In genomic region chr20:19789446-19789845, GRCh38 we compare ENCODE assay signal across 31 cellular contexts. TPM values are rescaled to one million over a fixed set of nuclear protein-coding genes. Genes with fewer than 3 reads are reported as not detected.
DNase-seq lines count a peak whose midpoint lies in the region; ATAC-seq, FAIRE-seq and TF ChIP-seq lines count a peak whose summit lies in the region.
"Had no signal": no experiment of that assay in that cellular context is flagged by ENCODE, and none has a peak within 500 bp of the region (broad histone marks: within the 10 kb centered on the region; RNA-seq: fewer than 3 reads in every experiment).

No MANE protein-coding gene starts in this region.

- no peak overlapping the region for H3K23ac ChIP-seq in H1 (ENCODE audit: insufficient read length)

- no peak overlapping the region for H3K27ac ChIP-seq in A673 (ENCODE audit: low read depth, low read length, poor library complexity, severe bottlenecking)
- H3K27ac ChIP-seq in H1 (ENCODE audit: low read depth, low read length): no peak overlapping the region
- no peak overlapping the region for H3K27ac ChIP-seq in right atrium auricular region
- H3K27ac ChIP-seq in body of pancreas: no peak overlapping the region
- H3K27ac ChIP-seq: BLaER1, lower lobe of right lung, SK-N-MC, suprapubic skin, upper lobe of right lung had no signal

- no peak for ATAC-seq in activated T-helper 17 cell treated with anti-CD3 and anti-CD28 coated beads, Interleukin-2, amount 50 U/mL, for 72 hours (replicated peaks)
- no peak for ATAC-seq in body of pancreas
- ATAC-seq: activated CD8-positive, alpha-beta memory T cell treated with anti-CD3 and anti-CD28 coated beads, Interleukin-2, amount 10 ng/mL, durations not matched to agents 7 days and 5 days; activated naive CD8-positive, alpha-beta T cell treated with anti-CD3 and anti-CD28 coated beads, Interleukin-2, amount 50 U/mL, for 24 hours; activated T-cell treated with anti-CD3 and anti-CD28 coated beads, Interleukin-2, amount 50 U/mL, for 4 hours; lower lobe of right lung; upper lobe of right lung had no signal

- H3K27me3 Mint-ChIP-seq in activated T-helper 17 cell treated with anti-CD3 and anti-CD28 coated beads, Interleukin-2, amount 50 U/mL, for 72 hours: peaks cover 15% of the 10 kb centered on the region
- H3K27me3 Mint-ChIP-seq: central memory CD8-positive, alpha-beta T cell had no signal

- H3K4ac ChIP-seq in H1 (replicated peaks; ENCODE audit: insufficient read length, low read depth, low read length): no peak overlapping the region

- H2BK20ac ChIP-seq in H1 (ENCODE audit: low read length): no peak overlapping the region

- H3K9ac ChIP-seq in H1 (replicated peaks in 1 of 4; ENCODE audit: extremely low read depth in 1 of 4, low read depth in 3 of 4, low read length in 3 of 4): no peak overlapping the region
- H3K9ac ChIP-seq: BLaER1 had no signal

- H3K27ac Mint-ChIP-seq in activated T-helper 17 cell treated with anti-CD3 and anti-CD28 coated beads, Interleukin-2, amount 50 U/mL, for 72 hours: no peak overlapping the region
- H3K27ac Mint-ChIP-seq: activated CD8-positive, alpha-beta memory T cell treated with anti-CD3 and anti-CD28 coated beads, Interleukin-2, amount 10 ng/mL, durations not matched to agents 7 days and 5 days; activated naive CD8-positive, alpha-beta T cell treated with anti-CD3 and anti-CD28 coated beads, Interleukin-2, amount 50 U/mL, for 24 hours; nephron had no signal

- no peaks in the 10 kb centered on the region for H3K27me3 ChIP-seq in A673 (replicated peaks; ENCODE audit: insufficient read depth, low read depth, low read length, poor library complexity)
- H3K27me3 ChIP-seq in H1 (replicated peaks in 1 of 4; ENCODE audit: control insufficient read depth in 3 of 4, extremely low read depth in 1 of 4, insufficient read depth in 3 of 4, low read length in 3 of 4): no peaks in the 10 kb centered on the region
- H3K27me3 ChIP-seq in right atrium auricular region: no peaks in the 10 kb centered on the region
- no peaks in the 10 kb centered on the region for H3K27me3 ChIP-seq in body of pancreas
- H3K27me3 ChIP-seq: BLaER1, suprapubic skin, upper lobe of right lung had no signal

- TF ChIP-seq CTCF in A673 (conservative IDR thresholded peaks at IDR 0.05; ENCODE audit: low read depth, low read length) (no peak), H1 (IDR thresholded peaks at IDR 0.05; ENCODE audit: control extremely low read depth in 1 of 3, insufficient read depth in 1 of 3, low read depth in 1 of 3, low read length in 3 of 3) (peak in 2 of 3 experiments; percentile 36 to 44; a peak in 2 of 4 replicates), right atrium auricular region (IDR thresholded peaks at IDR 0.05) (no peak), body of pancreas (IDR thresholded peaks at IDR 0.05) (no peak)

- H3K4me2 ChIP-seq in H1 (ENCODE audit: insufficient read depth in 1 of 2, low read depth in 2 of 2, low read length in 2 of 2): no peak overlapping the region
- H3K4me2 ChIP-seq: BLaER1 had no signal

- H3K36me3 ChIP-seq in A673 (ENCODE audit: insufficient read depth, low read length, poor library complexity, severe bottlenecking) (no peaks in the 10 kb centered on the region), H1 (ENCODE audit: control insufficient read depth in 2 of 4, insufficient read depth in 4 of 4, low read length in 3 of 4) (no peaks in the 10 kb centered on the region), right atrium auricular region (no peaks in the 10 kb centered on the region), body of pancreas (replicated peaks in 1 of 2; ENCODE audit: insufficient read depth in 1 of 2, low read depth in 2 of 2) (no peaks in the 10 kb centered on the region)
- H3K36me3 ChIP-seq: BLaER1, lower lobe of right lung, suprapubic skin, upper lobe of right lung had no signal

- H3K9me3 Mint-ChIP-seq in activated T-helper 17 cell treated with anti-CD3 and anti-CD28 coated beads, Interleukin-2, amount 50 U/mL, for 72 hours: no peaks in the 10 kb centered on the region
- H3K9me3 Mint-ChIP-seq: activated naive CD8-positive, alpha-beta T cell treated with anti-CD3 and anti-CD28 coated beads, Interleukin-2, amount 50 U/mL, for 24 hours; activated T-cell treated with anti-CD3 and anti-CD28 coated beads, Interleukin-2, amount 50 U/mL, for 4 hours had no signal

- no peak overlapping the region for H4K8ac ChIP-seq in H1 (ENCODE audit: extremely low read depth, insufficient read depth, low read length)

- H3K36me3 Mint-ChIP-seq in activated T-helper 17 cell treated with anti-CD3 and anti-CD28 coated beads, Interleukin-2, amount 50 U/mL, for 72 hours (ENCODE audit: low read depth): no peaks in the 10 kb centered on the region
- H3K36me3 Mint-ChIP-seq: activated CD8-positive, alpha-beta memory T cell treated with anti-CD3 and anti-CD28 coated beads, Interleukin-2, amount 10 ng/mL, durations not matched to agents 7 days and 5 days; IgD-negative memory B cell had no signal

- FAIRE-seq in H1 (lab: Jason Lieb, UNC): no peak
- FAIRE-seq: frontal cortex, small intestine had no signal

- WGBS in H1 (ENCODE audit: extremely low coverage in 1 of 2, insufficient coverage in 1 of 2, insufficient read length in 1 of 2, insufficient replicate concordance in 2 of 2, low coverage in 1 of 2, low lambda C conversion rate in 2 of 2, missing lambda C conversion rate in 1 of 2), 2 experiments: 59% methylated on average over 2 of the region's 2 CpGs; no CpG with 5 or more reads in 1 of the 2 experiments
- WGBS in body of pancreas, 2 donors: 56 to 57% methylated on average over 2 of the region's 2 CpGs

- H4K5ac ChIP-seq in H1 (ENCODE audit: insufficient read length, low read depth, low read length): no peak overlapping the region

- H3K4me1 ChIP-seq in A673 (ENCODE audit: insufficient read depth, low read length, poor library complexity, severe bottlenecking) (peaks cover 26% of the 10 kb centered on the region), H1 (replicated peaks in 1 of 4; ENCODE audit: control insufficient read depth in 3 of 4, insufficient read depth in 4 of 4, low read length in 3 of 4) (peaks cover 0 to 5% (median 2%) of the 10 kb centered on the region in 4 experiments; a peak in 5 of 7 replicates), right atrium auricular region (peaks cover 0 to 39% of the 10 kb centered on the region in 2 donors), body of pancreas (peaks cover 16% of the 10 kb centered on the region)

- H3K4me3 ChIP-seq in A673 (ENCODE audit: low read depth, low read length, poor library complexity, severe bottlenecking) (no peak overlapping the region), H1 (ENCODE audit: extremely low read depth in 1 of 4, insufficient read depth in 2 of 4, low read depth in 3 of 4, low read length in 4 of 4) (no peak overlapping the region), right atrium auricular region (no peak overlapping the region), body of pancreas (no peak overlapping the region)
- H3K4me3 ChIP-seq: BLaER1, lower lobe of right lung, SK-N-MC, suprapubic skin, upper lobe of right lung had no signal

- H4K20me1 ChIP-seq in H1 (replicated peaks in 1 of 2; ENCODE audit: control insufficient read depth in 1 of 2, insufficient read depth in 2 of 2, low read length in 2 of 2): no peaks in the 10 kb centered on the region
- H4K20me1 ChIP-seq: BLaER1 had no signal

- no peaks in the 10 kb centered on the region for H3K79me2 ChIP-seq in H1 (ENCODE audit: control insufficient read depth in 1 of 2, insufficient read depth in 2 of 2, low read length in 2 of 2)

- POLR2A ChIA-PET in A673 (lab: Charles Lee; ENCODE audit: low non-redundant PET): no interaction called here
- POLR2A ChIA-PET in H1 (lab: Charles Lee; ENCODE audit: partially characterized antibody): no interaction called here

- H3K4me3 Mint-ChIP-seq in activated T-helper 17 cell treated with anti-CD3 and anti-CD28 coated beads, Interleukin-2, amount 50 U/mL, for 72 hours: no peak overlapping the region
- H3K4me3 Mint-ChIP-seq: activated CD8-positive, alpha-beta memory T cell treated with anti-CD3 and anti-CD28 coated beads, Interleukin-2, amount 10 ng/mL, durations not matched to agents 7 days and 5 days; activated naive CD8-positive, alpha-beta T cell treated with anti-CD3 and anti-CD28 coated beads, Interleukin-2, amount 50 U/mL, for 24 hours; activated T-cell treated with anti-CD3 and anti-CD28 coated beads, Interleukin-2, amount 50 U/mL, for 4 hours; central memory CD8-positive, alpha-beta T cell; nephron had no signal

- DNase-seq in A673 (ENCODE audit: low spot score): peak; percentile 42
- peak; percentile 36 for DNase-seq in ELR (ENCODE audit: low read depth)
- DNase-seq in NCI-H69 (lab: John Stamatoyannopoulos, UW): peak; percentile 31
- DNase-seq in H1 (ENCODE audit: low read depth in 1 of 2, low spot score in 2 of 2): no peak
- no peak for DNase-seq in right atrium auricular region (ENCODE audit: low spot score)
- no peak for DNase-seq in stimulated activated CD4-positive, alpha-beta T cell treated with anti-CD3 and anti-CD28 coated beads, Interleukin-1b, Interleukin-23, amount 100 ng/mL, for 48 hours
- no peak for DNase-seq in body of pancreas
- DNase-seq: activated CD4-positive, CD25-positive, alpha-beta regulatory T cell; activated CD8-positive, alpha-beta memory T cell treated with anti-CD3 and anti-CD28 coated beads, Interleukin-2, amount 10 ng/mL, durations not matched to agents 7 days and 5 days; activated naive CD8-positive, alpha-beta T cell treated with anti-CD3 and anti-CD28 coated beads, Interleukin-2, amount 50 U/mL, for 24 hours; activated T-cell treated with anti-CD3 and anti-CD28 coated beads, Interleukin-2, amount 50 U/mL, for 4 hours; DMS153; GDM1; HCEC 1CT; lower lobe of right lung; NCI-H1105 treated with DMSO at 0.1 percent for 48 hours; NCI-H2029; NCI-H345; NCI-H748 treated with DMSO at 0.1 percent for 48 hours; small intestine; stimulated activated naive CD4-positive, alpha-beta T cell treated with Interleukin-2 at 50 U/mL for 16 hours; upper lobe of right lung had no signal

- H2BK15ac ChIP-seq in H1 (ENCODE audit: low read length): no peak overlapping the region

- H3K23me2 ChIP-seq in H1 (ENCODE audit: low read depth, low read length): no peaks in the 10 kb centered on the region

- no peak overlapping the region for H3K18ac ChIP-seq in H1 (ENCODE audit: extremely low read depth, low read length)

- no peak overlapping the region for H4K91ac ChIP-seq in H1 (replicated peaks; ENCODE audit: insufficient read length, low read length)

- H3K56ac ChIP-seq in H1 (replicated peaks; ENCODE audit: insufficient read length, low read depth, low read length): no peak overlapping the region

- TF ChIP-seq RAD21 in H1 (IDR thresholded peaks at IDR 0.05 in 1 of 2, conservative IDR thresholded peaks at IDR 0.05 in 1 of 2; ENCODE audit: low read depth in 2 of 2, low read length in 2 of 2): peak; percentile 51 to 62

- BruUV-seq in A673 (replicated peaks; lab: Mats Ljungman, UMichigan): no TSS peak

- no peak overlapping the region for H2BK120ac ChIP-seq in H1 (replicated peaks; ENCODE audit: low read depth, low read length)

- TF ChIP-seq EP300 in H1 (IDR thresholded peaks at IDR 0.05; ENCODE audit: borderline replicate concordance in 1 of 2, low read depth in 2 of 2, low read length in 2 of 2): no peak

- no peaks in the 10 kb centered on the region for H3K4me1 Mint-ChIP-seq in activated T-helper 17 cell treated with anti-CD3 and anti-CD28 coated beads, Interleukin-2, amount 50 U/mL, for 72 hours
- H3K4me1 Mint-ChIP-seq: activated CD8-positive, alpha-beta memory T cell treated with anti-CD3 and anti-CD28 coated beads, Interleukin-2, amount 10 ng/mL, durations not matched to agents 7 days and 5 days; activated naive CD8-positive, alpha-beta T cell treated with anti-CD3 and anti-CD28 coated beads, Interleukin-2, amount 50 U/mL, for 24 hours; central memory CD8-positive, alpha-beta T cell had no signal

- TF ChIP-seq POLR2A in H1 (IDR thresholded peaks at IDR 0.05; ENCODE audit: control extremely low read depth in 1 of 2, low read depth in 2 of 2, low read length in 2 of 2) (no peak), body of pancreas (IDR thresholded peaks at IDR 0.05) (no peak)

- CTCF ChIA-PET in A673 (lab: Charles Lee) (interaction anchor here (0.6 kb wide), 1 partner anchor 8 kb away, joined by 3 read pairs; no protein-coding TSS in a partner anchor), H1 (lab: Charles Lee; ENCODE audit: partially characterized antibody) (interaction anchor here (0.6 to 3.1 kb wide), 16 partner anchors 10 to 948 kb away, joined by 3 to 15 read pairs (median 3); no protein-coding TSS in a partner anchor)

- 0 out of 2 replicates have a peak overlapping the region, but pooled peaks have one; percentile 42 for H2AFZ ChIP-seq in H1 (ENCODE audit: low read length)

- H3K9me3 ChIP-seq in A673 (ENCODE audit: low read depth, low read length, poor library complexity, severe bottlenecking) (peaks cover 4% of the 10 kb centered on the region), H1 (ENCODE audit: insufficient read depth in 2 of 2, low read depth in 1 of 2, low read length in 1 of 2) (no peaks in the 10 kb centered on the region; a peak in 1 of 4 replicates), right atrium auricular region (peaks cover 0 to 13% of the 10 kb centered on the region in 2 donors), body of pancreas (no peaks in the 10 kb centered on the region)
- H3K9me3 ChIP-seq: lower lobe of right lung, suprapubic skin, upper lobe of right lung had no signal

- no peak overlapping the region for H2AK5ac ChIP-seq in H1 (ENCODE audit: low read depth, low read length)

- intact Hi-C loops in A673 (cut with micrococcal nuclease; ENCODE audit: unreplicated experiment) (loop anchor here (10.0 kb wide), 1 partner anchor 95 kb away; no protein-coding TSS in a partner anchor), body of pancreas (cut with DNase I) (loop anchor here (5.0 kb wide), 1 partner anchor 203 kb away; no protein-coding TSS in a partner anchor)

- H2BK5ac ChIP-seq in H1 (ENCODE audit: low read depth, low read length): no peak overlapping the region

- no peak overlapping the region for H3K14ac ChIP-seq in H1 (ENCODE audit: insufficient read length)

- H2BK12ac ChIP-seq in H1 (ENCODE audit: low read depth, low read length): no peak overlapping the region

- no peaks in the 10 kb centered on the region for H3K79me1 ChIP-seq in H1 (ENCODE audit: low read depth, low read length)

RNA-seq across cellular contexts. Expression of gene RIN2, which starts 31.4 kb away (rescaled TPM):
- total RNA-seq in A673 (2021) (14.6 and 18.5 TPM in 2 replicates), right atrium auricular region (10 to 100 TPM; 33.1 to 56.6 TPM), body of pancreas (10 to 100 TPM; 20.4 to 34.0 TPM)
- 0.90 and 1.3 TPM in 2 replicates for total RNA-seq in H1 (2021; fragmentation: NEBNext Ultra II Directional; extraction: Animal tissue kit (Norgen Biotek cat#: 25700))
- polyA plus RNA-seq in H1 (2011; rRNA removed): 0.20 and 0.24 TPM in 2 replicates
- polyA plus RNA-seq in H1 (2011; cell fraction: cytosol; rRNA removed): 0.54 TPM
- polyA plus RNA-seq in H1 (2011; cell fraction: nucleus; rRNA removed): 0.68 TPM
- 0.37 to 1.2 TPM (median 0.51 TPM) in 4 replicates for polyA plus RNA-seq in H1 (2012, experiment 1 of 2)
- 0.17 TPM for polyA plus RNA-seq in H1 (2012, experiment 2 of 2)
- polyA plus RNA-seq in H1 (2013, experiment 1 of 2): 0.71 TPM
- polyA plus RNA-seq in H1 (2013, experiment 2 of 2): 0.74 TPM
- polyA minus RNA-seq in H1 (2011; rRNA and poly(A)+ RNA removed): 0.78 and 2.4 TPM in 2 replicates
- polyA minus RNA-seq in H1 (2011; cell fraction: cytosol; rRNA and poly(A)+ RNA removed): 2.9 TPM
- 3.8 TPM for polyA minus RNA-seq in H1 (2011; cell fraction: nucleus; rRNA and poly(A)+ RNA removed)
- total RNA-seq in activated T-helper 17 cell treated with anti-CD3 and anti-CD28 coated beads, Interleukin-2, amount 50 U/mL, for 72 hours: not detected
- total RNA-seq: activated CD8-positive, alpha-beta memory T cell treated with anti-CD3 and anti-CD28 coated beads, Interleukin-2, amount 10 ng/mL, durations not matched to agents 7 days and 5 days; T-helper 1 cell treated with Interleukin-12 subunit alpha and Interleukin-12 subunit beta and Interleukin-4 antibody, amounts not matched to agents 30 ng/mL and 1 ng/mL, for 36 hours had no signal
- polyA plus RNA-seq: IgD-negative memory B cell had no signal

Comparison
In these comparisons a context has a peak if more than half of its experiments do, and no peak if none do; other contexts are left out.
1. DNase-seq: peak in A673 (single experiment), ELR (single experiment) and NCI-H69 (single experiment); none in H1 (0 of 2), right atrium auricular region (single experiment), stimulated activated CD4-positive, alpha-beta T cell treated with anti-CD3 and anti-CD28 coated beads, Interleukin-1b, Interleukin-23, amount 100 ng/mL, for 48 hours (single experiment) and body of pancreas (0 of 4).
2. CTCF ChIP-seq: peak in H1 (2 of 3); none in A673 (single experiment), right atrium auricular region (0 of 2) and body of pancreas (0 of 7).